Comparison of ENCODE assay signal across 9 cellular contexts in genomic region chr2:161416633-161417427, GRCh38. TPM values are rescaled to one million over a fixed set of nuclear protein-coding genes. Genes with fewer than 3 reads are reported as not detected.
A peak's percentile ranks its signal among the peaks of the same experiment; 100 is the strongest.
DNase-seq lines count a peak whose midpoint lies in the region; ATAC-seq, FAIRE-seq and TF ChIP-seq lines count a peak whose summit lies in the region.
"Had no signal": no experiment of that assay in that cellular context is flagged by ENCODE, and none has a peak within 500 bp of the region (broad histone marks: within the 10 kb centered on the region; RNA-seq: fewer than 3 reads in every experiment).

No MANE protein-coding gene starts in this region.

- 6% methylated on average over 44 of the region's 44 CpGs for WGBS in tibial nerve, 2 donors

- no peaks in the 10 kb centered on the region for H3K36me3 ChIP-seq in CD4-positive, alpha-beta memory T cell (ENCODE audit: insufficient read depth, low read length)
- H3K36me3 ChIP-seq in mucosa of descending colon (ENCODE audit: low read depth) (no peaks in the 10 kb centered on the region), tibial nerve (no peaks in the 10 kb centered on the region)

- DNase-seq in CD4-positive, alpha-beta memory T cell: peak in 2 of 5 donors; percentile 7 to 21
- no peak for DNase-seq in GM12891 (ENCODE audit: insufficient read length, low spot score)
- peak; percentile 46 to 47 for DNase-seq in activated T-cell treated with anti-CD3 and anti-CD28 coated beads, Interleukin-2, amount 50 U/mL, for 48 hours
- DNase-seq in mucosa of descending colon: peak in 1 of 3 donors; percentile 24
- no peak for DNase-seq in RWPE1 (ENCODE audit: low spot score)
- no peak for DNase-seq in tibial nerve (ENCODE audit: low spot score in 2 of 2)

- intact Hi-C loops in CD4-positive, alpha-beta memory T cell (cut with micrococcal nuclease): loop anchor here (5.0 to 10.0 kb wide), 2 partner anchors 110 to 538 kb away; partner anchors contain the start of gene PSMD14
- intact Hi-C loops in mucosa of descending colon (cut with DNase I, micrococcal nuclease): no loop called here

- no peaks in the 10 kb centered on the region for H3K9me3 ChIP-seq in CD4-positive, alpha-beta memory T cell (ENCODE audit: control insufficient read depth in 1 of 2, low read length in 2 of 2)
- H3K9me3 ChIP-seq in mucosa of descending colon (no peaks in the 10 kb centered on the region), tibial nerve (no peaks in the 10 kb centered on the region)

- H3K4me1 ChIP-seq in CD4-positive, alpha-beta memory T cell (ENCODE audit: insufficient read depth, low read length): peaks cover 54% of the 10 kb centered on the region
- H3K4me1 ChIP-seq in mucosa of descending colon (ENCODE audit: low read depth) (peaks cover 33% of the 10 kb centered on the region), tibial nerve (peaks cover 0 to 55% (median 32%) of the 10 kb centered on the region in 4 donors)

- H3K4me1 Mint-ChIP-seq in CD4-positive, alpha-beta memory T cell: peaks cover 40 to 53% (median 46%) of the 10 kb centered on the region in 4 donors

- H3K4me3 Mint-ChIP-seq in CD4-positive, alpha-beta memory T cell: peak overlapping the region; percentile 16 to 89 (median 76)

- peak; percentile 40 for FAIRE-seq in GM12891 (lab: Jason Lieb, UNC)
- FAIRE-seq: G401.6 had no signal

- H3K27me3 Mint-ChIP-seq in CD4-positive, alpha-beta memory T cell: peaks cover 60 to 67% of the 10 kb centered on the region in 2 donors

- CTCF ChIA-PET in CD4-positive, alpha-beta memory T cell (lab: Charles Lee; ENCODE audit: partially characterized antibody): no interaction called here
- CTCF ChIA-PET in RWPE1 (lab: Yijun Ruan, JAX): no interaction called here

- no peak for TF ChIP-seq EP300 in tibial nerve (IDR thresholded peaks at IDR 0.05)

- peaks cover 0 to 8% (median 0%) of the 10 kb centered on the region in 8 donors for H3K9me3 Mint-ChIP-seq in CD4-positive, alpha-beta memory T cell

- TF ChIP-seq CTCF in mucosa of descending colon (IDR thresholded peaks at IDR 0.05) (no peak), RWPE1 (conservative IDR thresholded peaks at IDR 0.05; ENCODE audit: low read depth) (no peak), tibial nerve (IDR thresholded peaks at IDR 0.05) (no peak)

- peaks cover 0 to 1% of the 10 kb centered on the region in 2 donors for H3K36me3 Mint-ChIP-seq in CD4-positive, alpha-beta memory T cell

- H3K27ac ChIP-seq in CD4-positive, alpha-beta memory T cell (ENCODE audit: low read depth, low read length): no peak overlapping the region
- no peak overlapping the region for H3K27ac ChIP-seq in RWPE1
- H3K27ac ChIP-seq in tibial nerve: no peak overlapping the region

- peak; percentile 4 for ATAC-seq in mucosa of descending colon
- no peak for ATAC-seq in GM18868 (IDR thresholded peaks at IDR 0.05; ENCODE audit: unreplicated experiment)
- ATAC-seq in HG02852 (IDR thresholded peaks at IDR 0.05; ENCODE audit: unreplicated experiment): no peak

- POLR2A ChIA-PET in CD4-positive, alpha-beta memory T cell (lab: Charles Lee; ENCODE audit: partially characterized antibody): no interaction called here
- POLR2A ChIA-PET in RWPE1 (lab: Yijun Ruan, JAX; ENCODE audit: low non-redundant PET): no interaction called here

- peak overlapping the region in 2 of 7 donors; percentile 36 to 79 for H3K27ac Mint-ChIP-seq in CD4-positive, alpha-beta memory T cell

- peaks cover 73% of the 10 kb centered on the region for H3K27me3 ChIP-seq in CD4-positive, alpha-beta memory T cell (ENCODE audit: insufficient read depth, low read length)
- peaks cover 5 to 82% of the 10 kb centered on the region in 2 donors for H3K27me3 ChIP-seq in tibial nerve

- H3K4me3 ChIP-seq in CD4-positive, alpha-beta memory T cell (ENCODE audit: low read length in 2 of 2): no peak overlapping the region
- H3K4me3 ChIP-seq in mucosa of descending colon (no peak overlapping the region), tibial nerve (peak overlapping the region in 1 of 4 donors; percentile 2)

- TF ChIP-seq POLR2A in GM12891 (IDR thresholded peaks at IDR 0.05; ENCODE audit: low read depth, low read length): no peak
- no peak for TF ChIP-seq POLR2A in tibial nerve (IDR thresholded peaks at IDR 0.05)

TF ChIP-seq in GM12891, 5 proteins besides CTCF, POLR2A, EP300 and RAD21:
- TF ChIP-seq SPI1 (IDR thresholded peaks at IDR 0.05; ENCODE audit: low read depth, low read length) (no peak), POLR2AphosphoS5 (IDR thresholded peaks at IDR 0.05; ENCODE audit: low read depth, low read length) (no peak), TAF1 (IDR thresholded peaks at IDR 0.05; ENCODE audit: low read depth, low read length) (no peak), POU2F2 (IDR thresholded peaks at IDR 0.05; ENCODE audit: low read depth, low read length) (no peak), PAX5 (IDR thresholded peaks at IDR 0.05; ENCODE audit: insufficient read depth, low read length, severe bottlenecking) (no peak)

RNA-seq across cellular contexts. Expression of gene TBR1, which starts 0.7 kb away (rescaled TPM):
- not detected for total RNA-seq in CD4-positive, alpha-beta memory T cell
- not detected for polyA plus RNA-seq in CD4-positive, alpha-beta memory T cell
- polyA plus RNA-seq in GM12891 (2012; ENCODE audit: low read depth, missing spikeins): not detected
- total RNA-seq in mucosa of descending colon (not detected), tibial nerve (not detected)

Comparison
In these comparisons a context has a peak if more than half of its experiments do, and no peak if none do; other contexts are left out.
1. DNase-seq: peak in activated T-cell treated with anti-CD3 and anti-CD28 coated beads, Interleukin-2, amount 50 U/mL, for 48 hours (2 of 2); none in GM12891 (single experiment), RWPE1 (single experiment) and tibial nerve (0 of 2).